8 cellular contexts compared by ENCODE assay signal in the genomic region with DNA sequence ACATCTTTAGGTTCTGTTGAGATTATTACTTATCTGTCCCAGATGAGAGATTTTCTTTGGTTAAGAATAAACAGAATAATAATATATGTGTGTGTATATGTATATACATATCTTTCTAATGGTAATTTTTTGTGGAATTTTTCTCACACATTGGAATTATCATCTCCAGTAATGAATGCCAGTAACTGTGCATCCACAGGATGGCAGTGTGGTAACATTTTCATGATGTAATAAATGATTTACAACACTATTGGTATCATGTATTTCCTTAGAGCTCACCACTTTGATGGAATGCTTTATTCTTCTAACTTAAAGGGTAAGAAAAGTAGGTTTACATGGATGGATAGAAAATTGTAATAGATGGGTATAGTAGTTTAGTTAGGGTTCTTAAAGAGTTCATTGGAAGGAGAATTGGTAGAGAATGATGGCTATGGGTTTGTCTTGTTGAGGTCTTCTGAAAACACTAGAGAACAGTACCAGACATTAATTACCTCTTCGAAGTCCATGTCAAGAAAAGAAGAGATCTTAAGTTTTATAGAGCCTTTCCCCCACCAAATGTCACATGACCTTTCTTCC.
A peak's percentile ranks its signal among the peaks of the same experiment; 100 is the strongest.
DNase-seq lines count a peak whose midpoint lies in the region; ATAC-seq and TF ChIP-seq lines count a peak whose summit lies in the region.

No MANE protein-coding gene starts in this region.

- WGBS in endodermal cell (ENCODE audit: insufficient coverage in 1 of 2, insufficient read length in 1 of 2), 2 experiments = 100% methylated on average over 1 of the region's 1 CpG; no CpG with 5 or more reads in 1 of the 2 experiments

- no peak overlapping the region for H3K9ac ChIP-seq in endodermal cell (ENCODE audit: extremely low read depth, low read length, poor library complexity, severe bottlenecking)

- H3K36me3 Mint-ChIP-seq in endodermal cell (ENCODE audit: low read depth) = peaks cover 47% of the 10 kb centered on the region
- H3K36me3 Mint-ChIP-seq in activated naive CD8-positive, alpha-beta T cell treated with anti-CD3 and anti-CD28 coated beads for 36 hours = peaks cover 72% of the 10 kb centered on the region

- peak; percentile 70 for TF ChIP-seq CTCF in endodermal cell (conservative IDR thresholded peaks at IDR 0.05)

- H3K9me3 ChIP-seq in endodermal cell (ENCODE audit: control insufficient read depth, low read length) = peaks cover 21% of the 10 kb centered on the region

- H3K9me3 Mint-ChIP-seq in endodermal cell = peaks cover 23% of the 10 kb centered on the region
- H3K9me3 Mint-ChIP-seq in activated naive CD8-positive, alpha-beta T cell treated with anti-CD3 and anti-CD28 coated beads for 36 hours = peaks cover 17% of the 10 kb centered on the region

- H3K4me1 ChIP-seq in endodermal cell (ENCODE audit: control insufficient read depth, insufficient read depth, low read length) = no peaks in the 10 kb centered on the region

- H3K27ac Mint-ChIP-seq in endodermal cell = no peak overlapping the region
- no peak overlapping the region for H3K27ac Mint-ChIP-seq in activated naive CD8-positive, alpha-beta T cell treated with anti-CD3 and anti-CD28 coated beads for 36 hours

- peaks cover 87% of the 10 kb centered on the region for H3K36me3 ChIP-seq in endodermal cell (ENCODE audit: control insufficient read depth, insufficient read depth, low read length)

- H3K4me1 Mint-ChIP-seq in endodermal cell = peaks cover 13% of the 10 kb centered on the region
- peaks cover 51% of the 10 kb centered on the region for H3K4me1 Mint-ChIP-seq in activated naive CD8-positive, alpha-beta T cell treated with anti-CD3 and anti-CD28 coated beads for 36 hours

- H3K4me3 Mint-ChIP-seq in endodermal cell = no peak overlapping the region
- H3K4me3 Mint-ChIP-seq in activated naive CD8-positive, alpha-beta T cell treated with anti-CD3 and anti-CD28 coated beads for 36 hours = no peak overlapping the region

- no peaks in the 10 kb centered on the region for H3K27me3 Mint-ChIP-seq in endodermal cell (ENCODE audit: insufficient read depth)
- no peaks in the 10 kb centered on the region for H3K27me3 Mint-ChIP-seq in activated naive CD8-positive, alpha-beta T cell treated with anti-CD3 and anti-CD28 coated beads for 36 hours

- DNase-seq in ELR (ENCODE audit: low read depth) (peak; percentile 53), NCI-H460 (ENCODE audit: extremely low read depth, low read depth) (peak; percentile 4), endodermal cell (no peak), non-pigmented ciliary epithelial cell (ENCODE audit: low read depth) (peak; percentile 10), NCI-H774 (lab: John Stamatoyannopoulos, UW) (no peak)
- no peak for DNase-seq in activated naive CD8-positive, alpha-beta T cell treated with anti-CD3 and anti-CD28 coated beads for 36 hours
- no peak for DNase-seq in activated CD4-positive, alpha-beta T cell treated with anti-CD3 and anti-CD28 coated beads for 4 hours

- no peak for ATAC-seq in HG03469 (IDR thresholded peaks at IDR 0.05; ENCODE audit: unreplicated experiment)

- H3K27me3 ChIP-seq in endodermal cell (ENCODE audit: control insufficient read depth, insufficient read depth, low read length, poor library complexity, severe bottlenecking) = no peaks in the 10 kb centered on the region

- no peak overlapping the region for H3K27ac ChIP-seq in endodermal cell (ENCODE audit: low read depth, low read length)

- H3K4me3 ChIP-seq in endodermal cell (ENCODE audit: low read length) = no peak overlapping the region

Comparison
In these comparisons a context has a peak if more than half of its experiments do, and no peak if none do; other contexts are left out.
1. DNase-seq: peak in ELR (single experiment), NCI-H460 (single experiment) and non-pigmented ciliary epithelial cell (single experiment); none in endodermal cell (single experiment), activated naive CD8-positive, alpha-beta T cell treated with anti-CD3 and anti-CD28 coated beads for 36 hours (single experiment), activated CD4-positive, alpha-beta T cell treated with anti-CD3 and anti-CD28 coated beads for 4 hours (0 of 2) and NCI-H774 (single experiment).